In the genomic region with DNA sequence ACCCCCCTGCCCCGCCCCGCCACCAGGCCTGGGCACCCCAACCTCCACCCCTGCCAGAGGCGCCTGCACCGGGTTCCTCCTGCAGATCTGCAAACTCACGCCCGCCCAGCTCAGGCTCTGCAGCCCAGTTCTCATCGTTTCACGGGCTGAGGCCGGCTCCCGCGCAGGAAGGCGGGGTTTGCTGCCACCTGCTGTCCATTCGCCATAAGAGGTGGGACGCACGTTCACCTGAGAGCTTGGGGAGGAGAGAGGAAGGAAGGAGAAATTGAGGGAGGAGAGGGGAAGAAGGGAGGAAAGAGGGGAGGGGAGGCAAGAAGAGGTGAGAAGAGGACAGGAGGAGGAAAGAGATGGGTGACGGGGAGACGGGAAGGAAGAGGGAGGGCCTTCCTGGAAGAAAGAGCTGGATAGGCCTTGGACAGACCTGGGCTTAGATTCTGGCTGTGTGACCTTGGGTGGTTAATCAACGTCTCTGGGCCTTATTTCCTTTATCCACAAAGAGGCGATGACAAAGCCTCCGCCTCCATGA, we compare ENCODE assay signal across 8 cellular contexts.
DNase-seq lines count a peak whose midpoint lies in the region; ATAC-seq and TF ChIP-seq lines count a peak whose summit lies in the region.

No MANE protein-coding gene starts in this region.

- CTCF ChIA-PET in activated CD8-positive, alpha-beta T cell treated with anti-CD3 and anti-CD28 coated beads for 36 hours (lab: Charles Lee): interaction anchor here (1.0 to 1.8 kb wide), 15 partner anchors 13 to 774 kb away, joined by 3 to 13 read pairs (median 4); partner anchors contain the start of gene ADRA2C

- H3K9ac ChIP-seq in BLaER1: no peak overlapping the region

- peak; percentile 26 for DNase-seq in NCI-H524 treated with DMSO at 0.1 percent for 48 hours (lab: John Stamatoyannopoulos, UW)
- peak; percentile 82 for DNase-seq in activated CD8-positive, alpha-beta T cell treated with anti-CD3 and anti-CD28 coated beads for 36 hours
- peak; percentile 37 for DNase-seq in effector CD4-positive, alpha-beta T cell
- DNase-seq in mesothelial cell of epicardium (ENCODE audit: low spot score in 2 of 2, unreplicated experiment in 2 of 2): peak; percentile 68 to 89
- DNase-seq in stimulated activated CD8-positive, alpha-beta memory T cell treated with anti-CD3 and anti-CD28 coated beads, Interleukin-4, amount 100 ng/mL, for 48 hours: peak; percentile 85

- H3K4me1 Mint-ChIP-seq in activated CD8-positive, alpha-beta T cell treated with anti-CD3 and anti-CD28 coated beads for 36 hours (ENCODE audit: low read depth): peaks cover 14% of the 10 kb centered on the region
- no peaks in the 10 kb centered on the region for H3K4me1 Mint-ChIP-seq in mesothelial cell of epicardium

- peaks cover 14% of the 10 kb centered on the region for H4K20me1 ChIP-seq in BLaER1

- no peak overlapping the region for H3K27ac ChIP-seq in BLaER1

- POLR2A ChIA-PET in activated CD8-positive, alpha-beta T cell treated with anti-CD3 and anti-CD28 coated beads for 36 hours (lab: Charles Lee): no interaction called here

- peaks cover 7% of the 10 kb centered on the region for H3K36me3 Mint-ChIP-seq in activated CD8-positive, alpha-beta T cell treated with anti-CD3 and anti-CD28 coated beads for 36 hours (ENCODE audit: low read depth)
- H3K36me3 Mint-ChIP-seq in mesothelial cell of epicardium: no peaks in the 10 kb centered on the region

- intact Hi-C loops in activated CD8-positive, alpha-beta T cell treated with anti-CD3 and anti-CD28 coated beads for 36 hours (cut with micrococcal nuclease): loop anchor here (5.0 kb wide), 1 partner anchor 113 kb away; the partner anchor contains the start of gene ADRA2C

- peaks cover 5% of the 10 kb centered on the region for H3K9me3 Mint-ChIP-seq in activated CD8-positive, alpha-beta T cell treated with anti-CD3 and anti-CD28 coated beads for 36 hours
- peaks cover 17% of the 10 kb centered on the region for H3K9me3 Mint-ChIP-seq in mesothelial cell of epicardium

- peak; percentile 62 for TF ChIP-seq CTCF in activated CD8-positive, alpha-beta T cell treated with anti-CD3 and anti-CD28 coated beads for 36 hours (IDR thresholded peaks at IDR 0.05)
- TF ChIP-seq CTCF in mesothelial cell of epicardium (IDR thresholded peaks at IDR 0.05; ENCODE audit: unreplicated experiment): peak; percentile 64

- H3K9me3 ChIP-seq in BLaER1: peaks cover 31% of the 10 kb centered on the region

- no peak overlapping the region for H3K4me3 ChIP-seq in BLaER1

- peaks cover 32% of the 10 kb centered on the region for H3K27me3 Mint-ChIP-seq in activated CD8-positive, alpha-beta T cell treated with anti-CD3 and anti-CD28 coated beads for 36 hours
- H3K27me3 Mint-ChIP-seq in mesothelial cell of epicardium (ENCODE audit: low read depth): peaks cover 80% of the 10 kb centered on the region

- H3K4me3 Mint-ChIP-seq in activated CD8-positive, alpha-beta T cell treated with anti-CD3 and anti-CD28 coated beads for 36 hours: no peak overlapping the region
- H3K4me3 Mint-ChIP-seq in mesothelial cell of epicardium: no peak overlapping the region

- H3K27me3 ChIP-seq in BLaER1: peaks cover 11% of the 10 kb centered on the region; the same call in 1 of the 2 replicates

- ATAC-seq in GM21423 (IDR thresholded peaks at IDR 0.05; ENCODE audit: unreplicated experiment) (peak; percentile 71), GM21528 (IDR thresholded peaks at IDR 0.05; ENCODE audit: low FRiP score, unreplicated experiment) (no peak)
- peak; percentile 96 for ATAC-seq in activated CD8-positive, alpha-beta T cell treated with anti-CD3 and anti-CD28 coated beads for 36 hours

- H3K27ac Mint-ChIP-seq in activated CD8-positive, alpha-beta T cell treated with anti-CD3 and anti-CD28 coated beads for 36 hours: no peak overlapping the region
- no peak overlapping the region for H3K27ac Mint-ChIP-seq in mesothelial cell of epicardium

- H3K36me3 ChIP-seq in BLaER1: no peaks in the 10 kb centered on the region

- H3K4me1 ChIP-seq in BLaER1: peaks cover 24% of the 10 kb centered on the region

- peak overlapping the region; percentile 96 for H3K4me2 ChIP-seq in BLaER1

Comparison
In these comparisons a context has a peak if more than half of its experiments do, and no peak if none do; other contexts are left out.
1. DNase-seq: peak in every context shown above with its lines; median percentile 85 in stimulated activated CD8-positive, alpha-beta memory T cell treated with anti-CD3 and anti-CD28 coated beads, Interleukin-4, amount 100 ng/mL, for 48 hours; 82 in activated CD8-positive, alpha-beta T cell treated with anti-CD3 and anti-CD28 coated beads for 36 hours; 78 in mesothelial cell of epicardium; 37 in effector CD4-positive, alpha-beta T cell; 26 in NCI-H524 treated with DMSO at 0.1 percent for 48 hours.